ENCODE assay signal across 27 cellular contexts in the genomic region with DNA sequence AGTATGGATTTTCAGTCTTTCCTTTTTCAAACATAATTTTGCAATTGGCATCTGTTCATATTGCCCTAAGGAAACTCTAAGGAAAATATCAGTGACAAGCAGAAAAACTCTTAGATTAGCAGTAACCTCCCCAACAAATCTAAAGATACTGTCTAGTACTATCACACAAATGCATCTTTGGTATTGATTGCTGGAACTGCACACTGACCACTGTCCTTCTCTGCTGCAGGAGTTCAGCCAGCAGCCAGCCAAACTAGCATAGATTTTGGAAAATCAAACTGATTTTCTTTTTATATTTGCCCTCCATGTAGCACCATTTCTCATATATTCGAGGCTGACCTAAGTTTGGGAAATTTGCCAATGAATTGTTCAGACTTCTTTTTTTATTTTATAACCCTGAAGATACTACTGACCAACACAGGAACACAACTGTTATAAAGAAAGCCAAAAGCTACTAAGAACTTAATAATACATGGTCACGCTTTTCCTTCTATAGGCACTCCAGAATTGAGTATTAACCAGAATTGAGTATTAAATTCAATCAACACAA. TPM values are rescaled to one million over a fixed set of nuclear protein-coding genes. Genes with fewer than 3 reads are reported as not detected.
"Had no signal": no experiment of that assay in that cellular context is flagged by ENCODE, and none has a peak within 500 bp of the region (broad histone marks: within the 10 kb centered on the region; RNA-seq: fewer than 3 reads in every experiment).

No MANE protein-coding gene starts in this region.

- DNase-seq: activated B cell treated with CpG ODN at 0.5 μM for 24 hours; activated CD4-positive, alpha-beta memory T cell treated with anti-CD3 and anti-CD28 coated beads for 36 hours; activated CD4-positive, alpha-beta T cell treated with anti-CD3 and anti-CD28 coated beads for 4 hours; activated CD4-positive, alpha-beta T cell treated with anti-CD3 and anti-CD28 coated beads, Interleukin-2, amount 10 ng/mL, durations not matched to agents 24 days and 14 days; activated CD4-positive, alpha-beta T cell treated with anti-CD3 and anti-CD28 coated beads, Interleukin-2, amount 50 U/mL, for 1 hour; activated CD4-positive, alpha-beta T cell treated with anti-CD3 and anti-CD28 coated beads, Interleukin-2, amount 50 U/mL, for 4 hours; activated CD4-positive, CD25-positive, alpha-beta regulatory T cell treated with anti-CD3 and anti-CD28 coated beads, Interleukin-2, amount 50 U/mL, for 72 hours; activated CD8-positive, alpha-beta memory T cell treated with anti-CD3 and anti-CD28 coated beads, Interleukin-2, amount 50 U/mL, for 4 hours; activated CD8-positive, alpha-beta T cell treated with anti-CD3 and anti-CD28 coated beads for 36 hours; activated effector memory CD4-positive, alpha-beta T cell treated with Interleukin-2 at 50 U/mL for 16 hours; activated gamma-delta T cell; activated naive CD4-positive, alpha-beta T cell treated with anti-CD3 and anti-CD28 coated beads, Interleukin-2, amount 10 ng/mL, durations not matched to agents 7 days and 5 days; activated naive CD4-positive, alpha-beta T cell treated with Interleukin-2 at 50 U/mL for 16 hours; activated naive CD8-positive, alpha-beta T cell treated with anti-CD3 and anti-CD28 coated beads, Interleukin-2, amount 10 ng/mL, durations not matched to agents 7 days and 5 days; activated naive CD8-positive, alpha-beta T cell treated with anti-CD3 and anti-CD28 coated beads, Interleukin-2, amount 50 U/mL, for 24 hours; activated T-cell treated with anti-CD3 and anti-CD28 coated beads, Interleukin-2, amount 50 U/mL, for 24 hours; activated T-cell treated with anti-CD3 and anti-CD28 coated beads, Interleukin-2, amount 50 U/mL, for 48 hours; amygdala; anterior cingulate cortex; central memory CD4-positive, alpha-beta T cell; SW 1271; T-helper 1 cell; T-helper 2 cell; T-helper 9 cell had no signal

- H3K4me3 ChIP-seq: ascending aorta had no signal

- ATAC-seq: activated CD8-positive, alpha-beta T cell treated with anti-CD3 and anti-CD28 coated beads for 36 hours; activated naive CD8-positive, alpha-beta T cell treated with anti-CD3 and anti-CD28 coated beads, Interleukin-2, amount 50 U/mL, for 24 hours had no signal

RNA-seq across cellular contexts. Expression of gene TBX18, which starts 51.9 kb away (rescaled TPM):
- total RNA-seq: activated B cell treated with CpG ODN at 0.5 μM for 24 hours; activated CD4-positive, alpha-beta memory T cell treated with anti-CD3 and anti-CD28 coated beads for 36 hours; activated CD4-positive, alpha-beta T cell treated with anti-CD3 and anti-CD28 coated beads, Interleukin-2, amount 10 ng/mL, durations not matched to agents 24 days and 14 days; activated CD8-positive, alpha-beta memory T cell treated with anti-CD3 and anti-CD28 coated beads for 36 hours; activated CD8-positive, alpha-beta T cell treated with anti-CD3 and anti-CD28 coated beads for 36 hours; activated naive CD8-positive, alpha-beta T cell treated with anti-CD3 and anti-CD28 coated beads, Interleukin-2, amount 10 ng/mL, durations not matched to agents 7 days and 5 days; activated T-helper 2 cell treated with anti-CD3 and anti-CD28 coated beads, Interferon-gamma antibody, Interleukin-2, Interleukin-4, amounts not matched to agents 10 μg/mL and 5 μg/mL and 100 μg/mL, durations not matched to agents 14 hours and 24 hours and 36 hours had no signal
